7 cellular contexts compared by ENCODE assay signal in the genomic region with DNA sequence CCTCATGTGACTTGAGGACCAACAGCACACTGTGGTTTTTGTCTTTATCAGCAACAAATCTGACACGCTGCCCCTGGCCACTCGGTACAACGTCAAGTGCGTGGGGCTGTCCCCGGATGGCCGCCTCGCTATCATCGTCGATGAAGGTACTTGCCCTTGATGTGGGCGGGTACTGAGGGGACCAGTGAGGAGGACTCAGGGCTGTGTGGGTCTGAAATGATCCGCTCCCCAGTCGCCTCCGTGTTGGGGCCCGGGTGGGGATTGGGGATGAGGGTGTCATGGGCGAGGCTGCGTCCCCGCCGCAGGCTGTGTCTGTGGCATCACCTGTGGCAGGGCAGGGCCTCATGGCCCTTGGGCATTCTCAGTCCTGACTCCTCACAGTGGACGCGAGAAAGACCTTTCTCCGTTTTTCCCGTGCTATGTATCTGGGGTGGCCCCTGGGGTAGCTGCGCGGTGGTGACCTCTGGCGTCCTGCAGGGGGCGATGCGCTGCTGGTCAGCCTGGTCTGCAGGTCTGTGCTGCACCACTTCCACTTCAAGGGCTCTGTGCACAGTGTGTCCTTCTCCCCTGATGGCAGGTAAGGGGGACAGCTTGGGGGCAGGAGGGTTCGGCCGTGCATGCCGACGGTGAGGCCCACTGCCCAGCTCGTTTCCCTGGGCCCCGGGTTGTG. TPM values are rescaled to one million over a fixed set of nuclear protein-coding genes. Genes with fewer than 3 reads are reported as not detected.
A peak's percentile ranks its signal among the peaks of the same experiment; 100 is the strongest.
DNase-seq lines count a peak whose midpoint lies in the region; ATAC-seq, FAIRE-seq and TF ChIP-seq lines count a peak whose summit lies in the region.
"Not testable (repeated sequence)": the region's sequence is repeated elsewhere in the genome, so short reads cannot be mapped to it uniquely, and the experiment has no call there.

No MANE protein-coding gene starts in this region.

- H3K27ac ChIP-seq in endothelial cell of umbilical vein (ENCODE audit: insufficient read depth, low read depth, low read length): not testable (repeated sequence)

- not testable (repeated sequence) for H4K20me1 ChIP-seq in endothelial cell of umbilical vein (replicated peaks; ENCODE audit: control insufficient read depth, extremely low read depth, insufficient read depth, low read length)

- not testable (repeated sequence) for H3K9ac ChIP-seq in endothelial cell of umbilical vein (replicated peaks; ENCODE audit: extremely low read depth, insufficient read depth, low read length)

- not testable (repeated sequence) for H3K9me3 Mint-ChIP-seq in Caco-2 (ENCODE audit: unreplicated experiment); activated CD4-positive, alpha-beta memory T cell treated with anti-CD3 and anti-CD28 coated beads, Interleukin-2, amount 10 ng/mL, durations not matched to agents 7 days and 5 days; activated T-helper 17 cell treated with anti-CD3 and anti-CD28 coated beads, Interleukin-2, amount 50 U/mL, for 72 hours

- H3K9me1 ChIP-seq in endothelial cell of umbilical vein (replicated peaks; ENCODE audit: control insufficient read depth, extremely low read depth, insufficient read depth, low read length): not testable (repeated sequence)

- not testable (repeated sequence) for H3K36me3 ChIP-seq in Caco-2 (ENCODE audit: control insufficient read depth, insufficient read depth, low read length); endothelial cell of umbilical vein (ENCODE audit: control insufficient read depth in 2 of 2, extremely low read depth in 1 of 2, insufficient read depth in 2 of 2, low read length in 2 of 2); mucosa of descending colon (ENCODE audit: low read depth)

- not testable (repeated sequence) for H3K9me3 ChIP-seq in Caco-2; T-helper 17 cell (ENCODE audit: control insufficient read depth, low read length, poor library complexity, severe bottlenecking); endothelial cell of umbilical vein (replicated peaks; ENCODE audit: control insufficient read depth, insufficient read depth, low read length); mucosa of descending colon

- peak; percentile 20 to 24 for DNase-seq in Caco-2
- DNase-seq in GM13977 (ENCODE audit: low spot score); T-helper 17 cell; endothelial cell of umbilical vein (ENCODE audit: low read depth, low spot score); mucosa of descending colon: not testable (repeated sequence)
- DNase-seq in activated CD4-positive, alpha-beta memory T cell treated with anti-CD3 and anti-CD28 coated beads, Interleukin-2, amount 10 ng/mL, durations not matched to agents 7 days and 5 days: peak; percentile 21

- H3K4me2 ChIP-seq in endothelial cell of umbilical vein (ENCODE audit: insufficient read depth, low read length): not testable (repeated sequence)

- BruUV-seq in Caco-2 (replicated peaks; lab: Mats Ljungman, UMichigan); endothelial cell of umbilical vein (replicated peaks; lab: Mats Ljungman, UMichigan): not testable (repeated sequence)

- not testable (repeated sequence) for TF ChIP-seq POLR2A in endothelial cell of umbilical vein (IDR thresholded peaks at IDR 0.05; ENCODE audit: low read depth, low read length)

- CTCF ChIA-PET in Caco-2 (lab: Charles Lee); activated CD4-positive, alpha-beta memory T cell treated with anti-CD3 and anti-CD28 coated beads, Interleukin-2, amount 10 ng/mL, durations not matched to agents 7 days and 5 days (lab: Charles Lee); endothelial cell of umbilical vein (lab: Charles Lee): not testable (repeated sequence)

- not testable (repeated sequence) for H3K4me3 Mint-ChIP-seq in Caco-2 (ENCODE audit: unreplicated experiment); T-helper 17 cell; activated CD4-positive, alpha-beta memory T cell treated with anti-CD3 and anti-CD28 coated beads, Interleukin-2, amount 10 ng/mL, durations not matched to agents 7 days and 5 days; activated T-helper 17 cell treated with anti-CD3 and anti-CD28 coated beads, Interleukin-2, amount 50 U/mL, for 72 hours

- H3K27me3 ChIP-seq in Caco-2 (replicated peaks; ENCODE audit: control insufficient read depth, insufficient read depth, low read length); endothelial cell of umbilical vein (ENCODE audit: control insufficient read depth in 2 of 2, insufficient read depth in 2 of 2, low read length in 2 of 2): not testable (repeated sequence)

- in situ Hi-C loops in GM13977 (cut with MboI; ENCODE audit: low pct_unique_long_range_greater_than_20kb, low sequenced_read_pairs, unreplicated experiment): not testable (repeated sequence)

- not testable (repeated sequence) for H3K4me1 ChIP-seq in Caco-2; endothelial cell of umbilical vein (ENCODE audit: control insufficient read depth, extremely low read depth, insufficient read depth, low read length); mucosa of descending colon (ENCODE audit: low read depth)

- intact Hi-C loops in Caco-2 (cut with micrococcal nuclease; ENCODE audit: unreplicated experiment); endothelial cell of umbilical vein (cut with micrococcal nuclease); mucosa of descending colon (cut with DNase I, micrococcal nuclease): not testable (repeated sequence)

- dilution Hi-C loops in endothelial cell of umbilical vein (cut with MboI; ENCODE audit: extremely low pct_ligation_motif_present, low sequenced_read_pairs): not testable (repeated sequence)

- peak; percentile 24 for FAIRE-seq in endothelial cell of umbilical vein (lab: Jason Lieb, UNC)

- POLR2A ChIA-PET in Caco-2 (lab: Charles Lee); activated CD4-positive, alpha-beta memory T cell treated with anti-CD3 and anti-CD28 coated beads, Interleukin-2, amount 10 ng/mL, durations not matched to agents 7 days and 5 days (lab: Charles Lee); endothelial cell of umbilical vein (lab: Charles Lee): not testable (repeated sequence)

- not testable (repeated sequence) for H3K4me3 ChIP-seq in Caco-2 (ENCODE audit: low read depth, low read length); endothelial cell of umbilical vein (replicated peaks in 1 of 3; ENCODE audit: insufficient read depth in 1 of 3, low read depth in 1 of 3, low read length in 3 of 3); mucosa of descending colon

- H3K79me2 ChIP-seq in endothelial cell of umbilical vein (ENCODE audit: control insufficient read depth, insufficient read depth, low read length): not testable (repeated sequence)

- ATAC-seq in T-helper 17 cell: peak; percentile 52
- peak; percentile 62 for ATAC-seq in activated T-helper 17 cell treated with anti-CD3 and anti-CD28 coated beads, Interleukin-2, amount 50 U/mL, for 72 hours (replicated peaks)
- peak; percentile 26 for ATAC-seq in mucosa of descending colon

- H3K36me3 Mint-ChIP-seq in Caco-2 (ENCODE audit: insufficient read depth, unreplicated experiment); T-helper 17 cell (ENCODE audit: low read depth); activated CD4-positive, alpha-beta memory T cell treated with anti-CD3 and anti-CD28 coated beads, Interleukin-2, amount 10 ng/mL, durations not matched to agents 7 days and 5 days (ENCODE audit: low read depth); activated T-helper 17 cell treated with anti-CD3 and anti-CD28 coated beads, Interleukin-2, amount 50 U/mL, for 72 hours (ENCODE audit: low read depth): not testable (repeated sequence)

- peak in 1 of 2 experiments; percentile 32 for TF ChIP-seq CTCF in Caco-2 (IDR thresholded peaks at IDR 0.05; ENCODE audit: insufficient read depth in 1 of 2, low read depth in 1 of 2, low read length in 1 of 2, severe bottlenecking in 1 of 2, unreplicated experiment in 1 of 2)
- peak; percentile 23 for TF ChIP-seq CTCF in GM13977 (IDR thresholded peaks at IDR 0.05; ENCODE audit: extremely low read depth, insufficient read depth, missing control alignments)
- not testable (repeated sequence) for TF ChIP-seq CTCF in endothelial cell of umbilical vein (IDR thresholded peaks at IDR 0.05; ENCODE audit: extremely low read depth in 1 of 2, insufficient read depth in 1 of 2, low read depth in 1 of 2, low read length in 2 of 2); mucosa of descending colon (IDR thresholded peaks at IDR 0.05)

- H3K27ac Mint-ChIP-seq in Caco-2 (ENCODE audit: unreplicated experiment); T-helper 17 cell; activated CD4-positive, alpha-beta memory T cell treated with anti-CD3 and anti-CD28 coated beads, Interleukin-2, amount 10 ng/mL, durations not matched to agents 7 days and 5 days; activated T-helper 17 cell treated with anti-CD3 and anti-CD28 coated beads, Interleukin-2, amount 50 U/mL, for 72 hours: not testable (repeated sequence)

- H3K27me3 Mint-ChIP-seq in Caco-2 (ENCODE audit: insufficient read depth, unreplicated experiment); T-helper 17 cell; activated CD4-positive, alpha-beta memory T cell treated with anti-CD3 and anti-CD28 coated beads, Interleukin-2, amount 10 ng/mL, durations not matched to agents 7 days and 5 days; activated T-helper 17 cell treated with anti-CD3 and anti-CD28 coated beads, Interleukin-2, amount 50 U/mL, for 72 hours: not testable (repeated sequence)

- H2AFZ ChIP-seq in endothelial cell of umbilical vein (ENCODE audit: low read depth, low read length): not testable (repeated sequence)

- not testable (repeated sequence) for H3K4me1 Mint-ChIP-seq in Caco-2 (ENCODE audit: low read depth, unreplicated experiment); T-helper 17 cell; activated CD4-positive, alpha-beta memory T cell treated with anti-CD3 and anti-CD28 coated beads, Interleukin-2, amount 10 ng/mL, durations not matched to agents 7 days and 5 days; activated T-helper 17 cell treated with anti-CD3 and anti-CD28 coated beads, Interleukin-2, amount 50 U/mL, for 72 hours

RNA-seq across cellular contexts. Expression of a gene that starts 6.6 kb away (rescaled TPM):
- total RNA-seq in Caco-2 (2022) (30.6 and 31.8 TPM in 2 replicates), T-helper 17 cell (10 to 100 TPM; 21.9 to 28.7 TPM), endothelial cell of umbilical vein (7.2 and 31.8 TPM in 2 replicates), mucosa of descending colon (10 to 100 TPM in 1 of 3 donors, 1 to 10 TPM in 2; 3.0 to 10.4 (median 4.5) TPM)
- 10 to 100 TPM; 18.6 to 22.5 TPM for total RNA-seq in activated CD4-positive, alpha-beta memory T cell treated with anti-CD3 and anti-CD28 coated beads, Interleukin-2, amount 10 ng/mL, durations not matched to agents 7 days and 5 days
- 10 to 100 TPM; 40.4 to 42.0 TPM for total RNA-seq in activated T-helper 17 cell treated with anti-CD3 and anti-CD28 coated beads, Interleukin-2, amount 50 U/mL, for 72 hours
- 3.4 and 5.1 TPM in 2 replicates for polyA plus RNA-seq in endothelial cell of umbilical vein
- 2.7 TPM in 2 replicates for polyA plus RNA-seq in endothelial cell of umbilical vein (2011; cell fraction: cytosol; rRNA removed)
- polyA plus RNA-seq in endothelial cell of umbilical vein (2011; cell fraction: nucleus; rRNA removed): 10.2 and 13.3 TPM in 2 replicates
- polyA plus RNA-seq in endothelial cell of umbilical vein (2012): 17.9 and 20.3 TPM in 2 replicates
- 7.4 and 11.2 TPM in 2 replicates for polyA minus RNA-seq in endothelial cell of umbilical vein
- 9.9 TPM for polyA minus RNA-seq in endothelial cell of umbilical vein (2011; cell fraction: cytosol; rRNA and poly(A)+ RNA removed)
- 11.1 and 11.7 TPM in 2 replicates for polyA minus RNA-seq in endothelial cell of umbilical vein (2011; cell fraction: nucleus; rRNA and poly(A)+ RNA removed)

RNA-seq across cellular contexts. Expression of a gene that starts 19.6 kb away (rescaled TPM):
- total RNA-seq in Caco-2 (2022) (59.7 and 67.8 TPM in 2 replicates), T-helper 17 cell (10 to 100 TPM; 39.8 to 50.5 TPM), endothelial cell of umbilical vein (7.6 and 43.2 TPM in 2 replicates), mucosa of descending colon (10 to 100 TPM in 2 of 3 donors, 1 to 10 TPM in 1; 7.1 to 12.2 (median 10.3) TPM)
- total RNA-seq in activated CD4-positive, alpha-beta memory T cell treated with anti-CD3 and anti-CD28 coated beads, Interleukin-2, amount 10 ng/mL, durations not matched to agents 7 days and 5 days: 10 to 100 TPM; 48.9 to 49.5 TPM
- total RNA-seq in activated T-helper 17 cell treated with anti-CD3 and anti-CD28 coated beads, Interleukin-2, amount 50 U/mL, for 72 hours: 10 to 100 TPM; 65.6 to 77.0 TPM
- polyA plus RNA-seq in endothelial cell of umbilical vein: 16.3 and 22.3 TPM in 2 replicates
- 11.8 and 16.1 TPM in 2 replicates for polyA plus RNA-seq in endothelial cell of umbilical vein (2011; cell fraction: cytosol; rRNA removed)
- polyA plus RNA-seq in endothelial cell of umbilical vein (2011; cell fraction: nucleus; rRNA removed): 48.9 and 62.3 TPM in 2 replicates
- 27.0 and 43.5 TPM in 2 replicates for polyA plus RNA-seq in endothelial cell of umbilical vein (2012)
- 6.8 and 25.7 TPM in 2 replicates for polyA minus RNA-seq in endothelial cell of umbilical vein
- 17.3 TPM for polyA minus RNA-seq in endothelial cell of umbilical vein (2011; cell fraction: cytosol; rRNA and poly(A)+ RNA removed)
- 11.1 and 15.4 TPM in 2 replicates for polyA minus RNA-seq in endothelial cell of umbilical vein (2011; cell fraction: nucleus; rRNA and poly(A)+ RNA removed)
